6 cellular contexts compared by ENCODE assay signal in the genomic region with DNA sequence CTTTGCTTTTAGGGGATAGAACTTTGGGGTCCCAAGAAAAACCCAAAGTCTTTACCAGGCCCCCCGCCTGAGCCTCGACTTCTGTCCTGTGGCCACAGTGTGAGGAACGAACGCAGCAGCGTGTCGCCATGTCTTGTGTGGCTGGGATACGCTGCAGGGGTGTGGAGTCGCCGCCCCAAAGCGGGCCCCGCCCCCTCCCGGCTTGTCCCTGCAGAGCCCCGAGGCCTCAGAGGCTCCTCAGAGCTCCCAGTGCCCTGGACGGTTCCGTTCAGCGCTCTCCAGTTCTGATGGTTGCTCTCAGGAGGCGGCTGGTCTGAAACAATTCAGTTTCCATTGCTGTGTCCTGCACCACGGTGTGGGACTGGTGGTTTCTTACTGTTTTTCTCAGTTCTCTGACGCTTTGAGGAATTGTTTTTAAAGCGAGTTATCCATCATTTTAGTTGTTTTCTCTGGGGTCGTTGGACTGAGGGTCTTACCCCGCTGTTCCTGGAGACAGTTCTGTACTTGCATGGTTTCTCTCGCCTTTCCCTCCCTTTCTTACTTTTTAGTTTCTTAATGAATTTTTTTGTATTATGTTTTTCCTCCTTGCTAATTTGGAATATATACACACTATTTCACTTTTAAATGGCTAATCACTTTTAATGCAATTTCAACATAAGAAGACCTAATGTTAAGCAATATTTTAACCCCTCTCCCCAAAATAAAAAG. TPM values are rescaled to one million over a fixed set of nuclear protein-coding genes. Genes with fewer than 3 reads are reported as not detected.
DNase-seq lines count a peak whose midpoint lies in the region; ATAC-seq lines count a peak whose summit lies in the region.

No MANE protein-coding gene starts in this region.

- peaks cover 4% of the 10 kb centered on the region for H3K36me3 Mint-ChIP-seq in CD4-positive, CD25-positive, alpha-beta regulatory T cell

- H3K9me3 ChIP-seq in CD4-positive, CD25-positive, alpha-beta regulatory T cell (ENCODE audit: control insufficient read depth in 2 of 2, low read length in 2 of 2), result no peaks in the 10 kb centered on the region
- no peaks in the 10 kb centered on the region for H3K9me3 ChIP-seq in skeletal muscle satellite cell (replicated peaks; ENCODE audit: low read length)

- ATAC-seq in CD4-positive, CD25-positive, alpha-beta regulatory T cell (ENCODE audit: low read depth in 2 of 2), result peak; percentile 44 to 60

- peaks cover 3% of the 10 kb centered on the region for H3K36me3 ChIP-seq in CD4-positive, CD25-positive, alpha-beta regulatory T cell (ENCODE audit: control insufficient read depth, insufficient read depth, low read length)
- H3K36me3 ChIP-seq in skeletal muscle satellite cell (ENCODE audit: insufficient read depth, low read length), result peaks cover 4% of the 10 kb centered on the region

- peak overlapping the region; percentile 32 to 67 (median 44) for H3K27ac Mint-ChIP-seq in CD4-positive, CD25-positive, alpha-beta regulatory T cell

- no peak overlapping the region for H3K27ac ChIP-seq in CD4-positive, CD25-positive, alpha-beta regulatory T cell (ENCODE audit: insufficient read depth, low read length, poor library complexity, severe bottlenecking)

- H3K27me3 Mint-ChIP-seq in CD4-positive, CD25-positive, alpha-beta regulatory T cell, result no peaks in the 10 kb centered on the region

- H3K4me2 ChIP-seq in skeletal muscle satellite cell (ENCODE audit: low read length), result peak overlapping the region; percentile 53

- peak overlapping the region; percentile 56 for H3K4me3 ChIP-seq in CD4-positive, CD25-positive, alpha-beta regulatory T cell (ENCODE audit: low read depth, low read length)
- H3K4me3 ChIP-seq in skeletal muscle satellite cell (ENCODE audit: low read length), result peak overlapping the region; percentile 10

- DNase-seq in CD4-positive, CD25-positive, alpha-beta regulatory T cell, result peak; percentile 55 to 70 (median 57)
- DNase-seq in T-helper 2 cell, result peak; percentile 41 to 74 (median 58)
- peak; percentile 56 for DNase-seq in effector CD4-positive, alpha-beta T cell
- no peak for DNase-seq in SKM-1 (lab: John Stamatoyannopoulos, UW; ENCODE audit: unreplicated experiment)
- no peak for DNase-seq in midbrain (lab: John Stamatoyannopoulos, UW)

- peaks cover 0 to 32% (median 5%) of the 10 kb centered on the region in 4 donors for H3K4me1 Mint-ChIP-seq in CD4-positive, CD25-positive, alpha-beta regulatory T cell

- peak overlapping the region; percentile 68 to 95 (median 90) for H3K4me3 Mint-ChIP-seq in CD4-positive, CD25-positive, alpha-beta regulatory T cell

- peaks cover 0 to 1% (median 0%) of the 10 kb centered on the region in 7 donors for H3K9me3 Mint-ChIP-seq in CD4-positive, CD25-positive, alpha-beta regulatory T cell

- H3K27me3 ChIP-seq in CD4-positive, CD25-positive, alpha-beta regulatory T cell (ENCODE audit: control insufficient read depth, insufficient read depth, low read length), result no peaks in the 10 kb centered on the region
- H3K27me3 ChIP-seq in skeletal muscle satellite cell (ENCODE audit: control insufficient read depth, insufficient read depth, low read length), result no peaks in the 10 kb centered on the region

- H3K9ac ChIP-seq in skeletal muscle satellite cell (ENCODE audit: low read depth, low read length), result no peak overlapping the region

- peaks cover 34% of the 10 kb centered on the region for H3K4me1 ChIP-seq in CD4-positive, CD25-positive, alpha-beta regulatory T cell (ENCODE audit: control insufficient read depth, insufficient read depth, low read length, poor library complexity, severe bottlenecking)
- peaks cover 23% of the 10 kb centered on the region for H3K4me1 ChIP-seq in skeletal muscle satellite cell (ENCODE audit: control insufficient read depth, insufficient read depth, low read length)

RNA-seq across cellular contexts. Expression of gene IDUA, which starts 1.6 kb away (rescaled TPM):
- total RNA-seq in CD4-positive, CD25-positive, alpha-beta regulatory T cell, result 55.5 TPM
- polyA plus RNA-seq in CD4-positive, CD25-positive, alpha-beta regulatory T cell, result 10 to 100 TPM in 1 of 4 donors, 1 to 10 TPM in 3; 7.5 to 13.1 (median 8.5) TPM
- 11.7 and 15.5 TPM in 2 replicates for total RNA-seq in skeletal muscle satellite cell (2012; rRNA removed)

RNA-seq across cellular contexts. Expression of gene SLC26A1, which starts 7.9 kb away (rescaled TPM):
- total RNA-seq in CD4-positive, CD25-positive, alpha-beta regulatory T cell, result 0.37 TPM
- polyA plus RNA-seq in CD4-positive, CD25-positive, alpha-beta regulatory T cell, result 1 to 10 TPM in 2 of 4 donors, under 1 TPM in 2; 0.42 to 1.7 (median 1.0) TPM
- total RNA-seq in skeletal muscle satellite cell (2012; rRNA removed), result under 0.01 and 0.22 TPM in 2 replicates

RNA-seq across cellular contexts. Expression of gene DGKQ, which starts 11.9 kb away (rescaled TPM):
- 22.5 TPM for total RNA-seq in CD4-positive, CD25-positive, alpha-beta regulatory T cell
- 1 to 10 TPM; 2.4 to 5.4 (median 3.1) TPM for polyA plus RNA-seq in CD4-positive, CD25-positive, alpha-beta regulatory T cell
- 12.9 and 13.5 TPM in 2 replicates for total RNA-seq in skeletal muscle satellite cell (2012; rRNA removed)

RNA-seq across cellular contexts. Expression of gene FGFRL1, which starts 26.1 kb away (rescaled TPM):
- 14.3 TPM for total RNA-seq in CD4-positive, CD25-positive, alpha-beta regulatory T cell
- 1 to 10 TPM in 1 of 4 donors, under 1 TPM in 3; 0.27 to 1.6 (median 0.33) TPM for polyA plus RNA-seq in CD4-positive, CD25-positive, alpha-beta regulatory T cell
- 14.2 and 19.9 TPM in 2 replicates for total RNA-seq in skeletal muscle satellite cell (2012; rRNA removed)

RNA-seq across cellular contexts. Expression of gene TMEM175, which starts 53.0 kb away (rescaled TPM):
- total RNA-seq in CD4-positive, CD25-positive, alpha-beta regulatory T cell, result 46.0 TPM
- 10 to 100 TPM; 12.1 to 17.5 (median 14.1) TPM for polyA plus RNA-seq in CD4-positive, CD25-positive, alpha-beta regulatory T cell
- total RNA-seq in skeletal muscle satellite cell (2012; rRNA removed), result 13.2 and 14.6 TPM in 2 replicates

Comparison
In these comparisons a context has a peak if more than half of its experiments do, and no peak if none do; other contexts are left out.
1. DNase-seq: peak in CD4-positive, CD25-positive, alpha-beta regulatory T cell (3 of 3), T-helper 2 cell (5 of 5) and effector CD4-positive, alpha-beta T cell (single experiment); none in SKM-1 (single experiment) and midbrain (single experiment).